Comparison of ENCODE assay signal across 1 cellular context in genomic region chr19:8684001-8684902, GRCh38.
A peak's percentile ranks its signal among the peaks of the same experiment; 100 is the strongest.
TF ChIP-seq lines count a peak whose summit lies in the region.

No MANE protein-coding gene starts in this region.

TF ChIP-seq in K562, 482 proteins besides CTCF, POLR2A, EP300 and RAD21 (continued from another document):
- TF ChIP-seq STAT6 (CRISPR knock-in tag; IDR thresholded peaks at IDR 0.05) (no peak), MAZ (CRISPR knock-in tag; conservative IDR thresholded peaks at IDR 0.05 in 1 of 2, IDR thresholded peaks at IDR 0.05 in 1 of 2) (peak in 1 of 2 experiments; percentile 72; a peak in 1 of 4 replicates), CREB3 (tag; conservative IDR thresholded peaks at IDR 0.05; ENCODE audit: low read depth) (no peak), E2F3 (CRISPR knock-in tag; IDR thresholded peaks at IDR 0.05) (peak; percentile 49; the same call in 1 of the 2 replicates), SMAD3 (CRISPR knock-in tag; conservative IDR thresholded peaks at IDR 0.05) (0 out of 2 replicates have a peak, but pooled peaks have one; percentile 23), TFAM (CRISPR knock-in tag; conservative IDR thresholded peaks at IDR 0.05) (no peak), ZNF589 (CRISPR knock-in tag; IDR thresholded peaks at IDR 0.05; ENCODE audit: low read depth) (peak; percentile 66), IRF2 (CRISPR knock-in tag; IDR thresholded peaks at IDR 0.05) (no peak), ZNF511 (CRISPR knock-in tag; IDR thresholded peaks at IDR 0.05) (no peak), ZBTB17 (CRISPR knock-in tag; IDR thresholded peaks at IDR 0.05) (peak; percentile 68), U2AF2 (optimal IDR thresholded peaks at IDR 0.05; ENCODE audit: low read depth, low read length) (no peak), SMARCA4 (IDR thresholded peaks at IDR 0.05) (no peak), REST (CRISPR knock-in tag; IDR thresholded peaks at IDR 0.05; ENCODE audit: low read depth) (peak; percentile 63; the same call in 1 of the 2 replicates), ZNF311 (CRISPR knock-in tag; IDR thresholded peaks at IDR 0.05) (peak; percentile 94), ZNF512 (tag; IDR thresholded peaks at IDR 0.05) (no peak), VEZF1 (CRISPR knock-in tag; IDR thresholded peaks at IDR 0.05) (peak; percentile 76), RNF2 (IDR thresholded peaks at IDR 0.05) (peak; percentile 72; the same call in 1 of the 2 replicates)
- TF ChIP-seq, protein P1, sequence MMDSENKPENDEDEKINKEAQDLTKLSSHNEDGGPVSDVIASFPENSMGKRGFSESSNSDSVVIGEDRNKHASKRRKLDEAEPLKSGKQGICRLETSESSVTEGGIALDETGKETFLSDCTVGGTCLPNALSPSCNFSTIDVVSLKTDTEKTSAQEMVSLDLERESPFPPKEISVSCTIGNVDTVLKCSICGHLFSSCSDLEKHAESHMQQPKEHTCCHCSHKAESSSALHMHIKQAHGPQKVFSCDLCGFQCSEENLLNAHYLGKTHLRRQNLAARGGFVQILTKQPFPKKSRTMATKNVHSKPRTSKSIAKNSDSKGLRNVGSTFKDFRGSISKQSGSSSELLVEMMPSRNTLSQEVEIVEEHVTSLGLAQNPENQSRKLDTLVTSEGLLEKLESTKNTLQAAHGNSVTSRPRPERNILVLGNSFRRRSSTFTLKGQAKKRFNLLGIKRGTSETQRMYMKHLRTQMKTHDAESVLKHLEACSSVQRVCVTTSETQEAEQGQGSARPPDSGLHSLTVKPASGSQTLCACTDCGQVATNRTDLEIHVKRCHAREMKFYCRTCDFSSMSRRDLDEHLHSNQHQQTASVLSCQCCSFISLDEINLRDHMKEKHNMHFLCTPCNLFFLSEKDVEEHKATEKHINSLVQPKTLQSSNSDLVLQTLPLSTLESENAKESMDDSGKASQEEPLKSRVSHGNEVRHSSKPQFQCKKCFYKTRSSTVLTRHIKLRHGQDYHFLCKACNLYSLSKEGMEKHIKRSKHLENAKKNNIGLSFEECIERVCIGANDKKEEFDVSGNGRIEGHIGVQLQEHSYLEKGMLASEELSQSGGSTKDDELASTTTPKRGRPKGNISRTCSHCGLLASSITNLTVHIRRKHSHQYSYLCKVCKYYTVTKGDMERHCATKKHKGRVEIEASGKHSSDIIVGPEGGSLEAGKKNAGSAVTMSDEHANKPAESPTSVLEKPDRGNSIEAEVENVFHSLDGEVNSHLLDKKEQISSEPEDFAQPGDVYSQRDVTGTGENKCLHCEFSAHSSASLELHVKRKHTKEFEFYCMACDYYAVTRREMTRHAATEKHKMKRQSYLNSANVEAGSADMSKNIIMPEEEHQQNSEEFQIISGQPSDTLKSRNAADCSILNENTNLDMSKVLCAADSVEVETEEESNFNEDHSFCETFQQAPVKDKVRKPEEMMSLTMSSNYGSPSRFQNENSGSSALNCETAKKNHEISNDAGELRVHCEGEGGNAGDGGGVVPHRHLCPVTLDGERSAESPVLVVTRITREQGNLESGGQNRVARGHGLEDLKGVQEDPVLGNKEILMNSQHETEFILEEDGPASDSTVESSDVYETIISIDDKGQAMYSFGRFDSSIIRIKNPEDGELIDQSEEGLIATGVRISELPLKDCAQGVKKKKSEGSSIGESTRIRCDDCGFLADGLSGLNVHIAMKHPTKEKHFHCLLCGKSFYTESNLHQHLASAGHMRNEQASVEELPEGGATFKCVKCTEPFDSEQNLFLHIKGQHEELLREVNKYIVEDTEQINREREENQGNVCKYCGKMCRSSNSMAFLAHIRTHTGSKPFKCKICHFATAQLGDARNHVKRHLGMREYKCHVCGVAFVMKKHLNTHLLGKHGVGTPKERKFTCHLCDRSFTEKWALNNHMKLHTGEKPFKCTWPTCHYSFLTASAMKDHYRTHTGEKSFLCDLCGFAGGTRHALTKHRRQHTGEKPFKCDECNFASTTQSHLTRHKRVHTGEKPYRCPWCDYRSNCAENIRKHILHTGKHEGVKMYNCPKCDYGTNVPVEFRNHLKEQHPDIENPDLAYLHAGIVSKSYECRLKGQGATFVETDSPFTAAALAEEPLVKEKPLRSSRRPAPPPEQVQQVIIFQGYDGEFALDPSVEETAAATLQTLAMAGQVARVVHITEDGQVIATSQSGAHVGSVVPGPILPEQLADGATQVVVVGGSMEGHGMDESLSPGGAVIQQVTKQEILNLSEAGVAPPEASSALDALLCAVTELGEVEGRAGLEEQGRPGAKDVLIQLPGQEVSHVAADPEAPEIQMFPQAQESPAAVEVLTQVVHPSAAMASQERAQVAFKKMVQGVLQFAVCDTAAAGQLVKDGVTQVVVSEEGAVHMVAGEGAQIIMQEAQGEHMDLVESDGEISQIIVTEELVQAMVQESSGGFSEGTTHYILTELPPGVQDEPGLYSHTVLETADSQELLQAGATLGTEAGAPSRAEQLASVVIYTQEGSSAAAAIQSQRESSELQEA (IDR thresholded peaks at IDR 0.05; ENCODE audit: low read depth): no peak
